Comparison of ENCODE assay signal across 12 cellular contexts in the genomic region with DNA sequence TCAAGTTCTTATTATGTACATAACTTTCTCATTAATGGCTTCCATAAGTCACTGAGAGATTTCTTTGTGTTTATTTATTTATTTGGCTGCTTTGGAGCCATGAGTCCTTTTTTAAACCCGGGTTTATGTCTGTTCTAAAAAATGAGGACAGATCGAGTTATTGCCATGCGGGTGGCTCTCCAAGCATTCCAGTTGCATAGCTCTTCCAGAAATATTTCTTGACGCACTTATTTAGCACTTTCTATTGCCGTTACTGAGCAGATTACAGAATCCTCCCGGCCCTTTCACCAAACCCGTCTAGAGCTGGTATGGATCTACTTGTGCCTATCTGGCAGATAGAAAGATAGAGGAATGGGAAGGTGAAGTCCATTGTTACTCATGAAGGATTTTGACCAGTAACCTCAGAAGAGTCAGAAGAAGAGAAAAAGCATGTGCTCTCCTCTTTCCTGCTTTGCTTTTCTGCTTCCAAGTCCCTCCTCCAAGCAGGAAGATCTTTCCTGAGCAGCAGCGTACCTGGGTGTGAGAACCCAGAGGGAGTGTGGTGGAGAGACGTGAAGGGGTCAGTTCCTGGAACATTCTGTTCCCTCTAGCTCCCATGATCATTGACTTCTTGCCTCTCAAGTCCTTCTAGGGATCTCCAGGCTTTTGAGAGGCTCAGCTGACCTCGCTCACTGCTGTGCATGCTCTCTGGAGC.
DNase-seq lines count a peak whose midpoint lies in the region; ATAC-seq, FAIRE-seq and TF ChIP-seq lines count a peak whose summit lies in the region.
"Had no signal": no experiment of that assay in that cellular context is flagged by ENCODE, and none has a peak within 500 bp of the region (broad histone marks: within the 10 kb centered on the region; RNA-seq: fewer than 3 reads in every experiment).

No MANE protein-coding gene starts in this region.

- FAIRE-seq in A549 (lab: Jason Lieb, UNC), result no peak
- FAIRE-seq: GM18507 had no signal

- TF ChIP-seq POLR2A in A549 (IDR thresholded peaks at IDR 0.05; ENCODE audit: low read length), result no peak

- CTCF ChIA-PET in A549 (lab: Yijun Ruan, JAX), result interaction anchor here (1.2 kb wide), 1 partner anchor 528 kb away, joined by 3 read pairs; no protein-coding TSS in a partner anchor

- WGBS in A549 (ENCODE audit: missing lambda C conversion rate), result 29% methylated on average over 10 of the region's 10 CpGs

- POLR2A ChIA-PET in A549 (lab: Yijun Ruan, JAX), result no interaction called here

- H3K27me3 ChIP-seq in RWPE2 (ENCODE audit: insufficient read depth, poor library complexity, severe bottlenecking), result no peaks in the 10 kb centered on the region
- no peaks in the 10 kb centered on the region for H3K27me3 ChIP-seq in osteoblast (ENCODE audit: insufficient read depth, low read length)
- H3K27me3 ChIP-seq: BE2C had no signal

- H3K4me3 ChIP-seq in A549 (peak overlapping the region; percentile 24), RWPE2 (ENCODE audit: severe bottlenecking) (no peak overlapping the region), fibroblast of pulmonary artery (replicated peaks; ENCODE audit: low read depth, low read length) (peak overlapping the region; percentile 49), osteoblast (ENCODE audit: insufficient read depth, low read length) (peak overlapping the region; percentile 66)

- H3K36me3 ChIP-seq in RWPE2 (ENCODE audit: low read depth) (no peaks in the 10 kb centered on the region), osteoblast (ENCODE audit: insufficient read depth, low read length) (no peaks in the 10 kb centered on the region)
- H3K36me3 ChIP-seq: BE2C had no signal

- no peaks in the 10 kb centered on the region for H3K9me3 Mint-ChIP-seq in activated CD4-positive, alpha-beta T cell treated with anti-CD3 and anti-CD28 coated beads, Interleukin-2, amount 10 ng/mL, durations not matched to agents 24 days and 14 days
- H3K9me3 Mint-ChIP-seq: activated T-cell treated with anti-CD3 and anti-CD28 coated beads, Interleukin-2, amount 50 U/mL, for 24 hours had no signal

- no peak for TF ChIP-seq RAD21 in A549 (conservative IDR thresholded peaks at IDR 0.05 in 1 of 2, IDR thresholded peaks at IDR 0.05 in 1 of 2)

- peak overlapping the region; percentile 53 for H2AFZ ChIP-seq in osteoblast (ENCODE audit: low read length)

- intact Hi-C loops in activated CD4-positive, alpha-beta T cell treated with anti-CD3 and anti-CD28 coated beads, Interleukin-2, amount 10 ng/mL, durations not matched to agents 24 days and 14 days (cut with micrococcal nuclease), result no loop called here

- peaks cover 37% of the 10 kb centered on the region for H3K79me2 ChIP-seq in osteoblast (ENCODE audit: insufficient read depth, low read length)

- no peak for TF ChIP-seq EP300 in A549 (IDR thresholded peaks at IDR 0.05)

- H3K36me3 Mint-ChIP-seq in activated CD4-positive, alpha-beta T cell treated with anti-CD3 and anti-CD28 coated beads, Interleukin-2, amount 10 ng/mL, durations not matched to agents 24 days and 14 days (ENCODE audit: low read depth), result peaks cover 19% of the 10 kb centered on the region

- H4K20me1 ChIP-seq in osteoblast (ENCODE audit: insufficient read depth, low read length), result no peaks in the 10 kb centered on the region

- no peaks in the 10 kb centered on the region for H3K27me3 Mint-ChIP-seq in activated CD4-positive, alpha-beta T cell treated with anti-CD3 and anti-CD28 coated beads, Interleukin-2, amount 10 ng/mL, durations not matched to agents 24 days and 14 days
- H3K27me3 Mint-ChIP-seq: activated T-cell treated with anti-CD3 and anti-CD28 coated beads, Interleukin-2, amount 50 U/mL, for 24 hours had no signal

- no peak overlapping the region for H3K27ac Mint-ChIP-seq in activated CD4-positive, alpha-beta T cell treated with anti-CD3 and anti-CD28 coated beads, Interleukin-2, amount 10 ng/mL, durations not matched to agents 24 days and 14 days
- H3K27ac Mint-ChIP-seq: activated T-cell treated with anti-CD3 and anti-CD28 coated beads, Interleukin-2, amount 50 U/mL, for 24 hours had no signal

- TF ChIP-seq CTCF in A549 (IDR thresholded peaks at IDR 0.05) (no peak), RWPE2 (IDR thresholded peaks at IDR 0.05; ENCODE audit: poor library complexity, severe bottlenecking) (no peak), fibroblast of pulmonary artery (IDR thresholded peaks at IDR 0.05; ENCODE audit: low read length, missing control alignments) (no peak), osteoblast (IDR thresholded peaks at IDR 0.05; ENCODE audit: extremely low read depth, low read depth, low read length) (no peak)

- H3K4me3 Mint-ChIP-seq in activated CD4-positive, alpha-beta T cell treated with anti-CD3 and anti-CD28 coated beads, Interleukin-2, amount 10 ng/mL, durations not matched to agents 24 days and 14 days, result no peak overlapping the region
- H3K4me3 Mint-ChIP-seq: activated T-cell treated with anti-CD3 and anti-CD28 coated beads, Interleukin-2, amount 50 U/mL, for 24 hours had no signal

- H3K4me1 ChIP-seq in A549, result peaks cover 91% of the 10 kb centered on the region
- peaks cover 77% of the 10 kb centered on the region for H3K4me1 ChIP-seq in RWPE2 (ENCODE audit: insufficient read depth, poor library complexity, severe bottlenecking)
- H3K4me1 ChIP-seq in osteoblast (ENCODE audit: insufficient read depth, low read length), result peaks cover 92% of the 10 kb centered on the region
- H3K4me1 ChIP-seq: BE2C had no signal

- DNase-seq in A549 (ENCODE audit: low read depth in 1 of 2, low spot score in 1 of 2) (no peak), RWPE2 (ENCODE audit: low spot score) (no peak), fibroblast of pulmonary artery (ENCODE audit: low read depth) (peak; percentile 86), osteoblast (ENCODE audit: insufficient read length, low spot score, missing footprints) (peak; percentile 55), NCI-H1105 treated with DMSO at 0.1 percent for 48 hours (lab: John Stamatoyannopoulos, UW) (no peak)
- no peak for DNase-seq in activated CD4-positive, alpha-beta T cell treated with anti-CD3 and anti-CD28 coated beads, Interleukin-2, amount 10 ng/mL, durations not matched to agents 24 days and 14 days
- DNase-seq: activated T-cell treated with anti-CD3 and anti-CD28 coated beads, Interleukin-2, amount 50 U/mL, for 24 hours; BE2C; stimulated activated CD4-positive, alpha-beta T cell treated with anti-CD3 and anti-CD28 coated beads, Interleukin-12 subunit alpha, Interleukin-12 subunit beta, amount 100 ng/mL, for 4 hours had no signal

- H3K9me3 ChIP-seq in A549 (no peaks in the 10 kb centered on the region), RWPE2 (ENCODE audit: severe bottlenecking) (no peaks in the 10 kb centered on the region), osteoblast (ENCODE audit: low read depth, low read length) (no peaks in the 10 kb centered on the region)
- H3K9me3 ChIP-seq: BE2C had no signal

- H3K4me2 ChIP-seq in A549 (peak overlapping the region; percentile 90), osteoblast (ENCODE audit: insufficient read depth, low read length) (peak overlapping the region; percentile 88)

- peaks cover 24% of the 10 kb centered on the region for H3K4me1 Mint-ChIP-seq in activated CD4-positive, alpha-beta T cell treated with anti-CD3 and anti-CD28 coated beads, Interleukin-2, amount 10 ng/mL, durations not matched to agents 24 days and 14 days

- ATAC-seq in A549 (no peak), RWPE2 (ENCODE audit: low read depth) (no peak), GM18517 (IDR thresholded peaks at IDR 0.05; ENCODE audit: unreplicated experiment) (no peak), GM18861 (IDR thresholded peaks at IDR 0.05; ENCODE audit: unreplicated experiment) (no peak)

- H3K27ac ChIP-seq in A549, result peak overlapping the region; percentile 82 to 84
- H3K27ac ChIP-seq in RWPE2 (ENCODE audit: poor library complexity, severe bottlenecking), result peak overlapping the region; percentile 95
- peak overlapping the region; percentile 89 for H3K27ac ChIP-seq in osteoblast (ENCODE audit: low read depth, low read length)

TF ChIP-seq in A549, 52 proteins besides CTCF, POLR2A, EP300 and RAD21:
- TF ChIP-seq HOXA7 (CRISPR knock-in tag; IDR thresholded peaks at IDR 0.05) (no peak), FOXS1 (CRISPR knock-in tag; IDR thresholded peaks at IDR 0.05) (0 out of 2 replicates have a peak, but pooled peaks have one; percentile 6)

Comparison
In these comparisons a context has a peak if more than half of its experiments do, and no peak if none do; other contexts are left out.
1. DNase-seq: peak in fibroblast of pulmonary artery (single experiment) and osteoblast (single experiment); none in A549 (0 of 2), RWPE2 (single experiment), NCI-H1105 treated with DMSO at 0.1 percent for 48 hours (single experiment) and activated CD4-positive, alpha-beta T cell treated with anti-CD3 and anti-CD28 coated beads, Interleukin-2, amount 10 ng/mL, durations not matched to agents 24 days and 14 days (single experiment).
2. Peak in every context shown above with its lines, with median percentiles within 50 percentile points of each other: H3K27ac ChIP-seq.